ENCODE assay signal across 1 cellular context in the genomic region with DNA sequence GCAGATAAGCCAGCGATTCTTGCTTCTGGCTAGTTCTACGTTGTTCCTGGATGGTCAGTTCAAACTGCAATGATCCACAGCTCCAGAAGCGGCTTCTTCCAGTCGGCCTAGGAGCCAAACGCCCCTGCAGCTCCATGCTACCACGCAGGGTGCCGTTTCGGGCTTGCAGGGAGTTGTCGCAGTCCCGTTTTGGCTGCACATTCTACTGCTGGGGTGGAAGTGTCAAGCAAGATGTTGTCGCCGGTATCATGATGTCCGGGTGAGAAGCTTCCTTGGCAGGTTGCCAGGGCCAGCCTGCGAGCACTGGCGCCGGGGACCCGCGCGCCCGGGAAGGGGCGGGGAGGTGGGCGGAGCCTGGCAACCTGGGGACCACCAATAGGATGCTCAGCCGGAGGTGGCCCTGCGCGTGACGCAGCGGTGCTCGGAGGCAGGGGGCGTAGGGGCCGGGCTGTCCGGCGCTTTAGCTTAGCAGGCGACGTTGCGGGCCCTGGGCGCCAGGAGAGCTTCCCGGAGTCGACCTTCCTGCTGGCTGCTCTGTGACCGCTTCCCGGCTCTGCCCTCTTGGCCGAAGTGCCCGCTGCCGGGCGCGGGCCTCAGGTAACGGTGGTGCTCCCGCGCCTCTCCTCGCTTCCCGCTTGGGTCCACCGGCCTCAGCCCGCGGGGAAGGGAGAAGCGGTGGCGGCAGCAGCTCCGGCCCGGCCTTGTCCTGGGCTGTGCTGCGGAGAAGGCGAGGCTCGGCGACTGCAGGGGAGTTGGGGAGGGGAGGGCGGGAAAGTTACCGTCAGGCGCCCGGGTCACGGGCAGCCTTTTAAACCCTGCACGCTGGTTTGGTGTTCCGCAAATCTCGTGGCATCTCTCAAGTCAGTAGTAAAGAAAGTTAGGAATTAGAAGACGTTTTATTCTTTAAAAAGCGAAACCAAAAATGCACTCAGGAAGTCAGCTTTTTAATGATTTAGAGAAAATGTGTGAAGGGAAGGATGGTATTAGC.
A peak's percentile ranks its signal among the peaks of the same experiment; 100 is the strongest.
TF ChIP-seq lines count a peak whose summit lies in the region.

A gene (plus strand): TSS at position 458 of the 988 bp plus-strand sequence. CDS start 8,888 bp downstream, outside the sequence.

TF ChIP-seq in K562, 482 proteins besides CTCF, POLR2A, EP300 and RAD21 (continued from another document and continues in another):
- TF ChIP-seq, protein P1, sequence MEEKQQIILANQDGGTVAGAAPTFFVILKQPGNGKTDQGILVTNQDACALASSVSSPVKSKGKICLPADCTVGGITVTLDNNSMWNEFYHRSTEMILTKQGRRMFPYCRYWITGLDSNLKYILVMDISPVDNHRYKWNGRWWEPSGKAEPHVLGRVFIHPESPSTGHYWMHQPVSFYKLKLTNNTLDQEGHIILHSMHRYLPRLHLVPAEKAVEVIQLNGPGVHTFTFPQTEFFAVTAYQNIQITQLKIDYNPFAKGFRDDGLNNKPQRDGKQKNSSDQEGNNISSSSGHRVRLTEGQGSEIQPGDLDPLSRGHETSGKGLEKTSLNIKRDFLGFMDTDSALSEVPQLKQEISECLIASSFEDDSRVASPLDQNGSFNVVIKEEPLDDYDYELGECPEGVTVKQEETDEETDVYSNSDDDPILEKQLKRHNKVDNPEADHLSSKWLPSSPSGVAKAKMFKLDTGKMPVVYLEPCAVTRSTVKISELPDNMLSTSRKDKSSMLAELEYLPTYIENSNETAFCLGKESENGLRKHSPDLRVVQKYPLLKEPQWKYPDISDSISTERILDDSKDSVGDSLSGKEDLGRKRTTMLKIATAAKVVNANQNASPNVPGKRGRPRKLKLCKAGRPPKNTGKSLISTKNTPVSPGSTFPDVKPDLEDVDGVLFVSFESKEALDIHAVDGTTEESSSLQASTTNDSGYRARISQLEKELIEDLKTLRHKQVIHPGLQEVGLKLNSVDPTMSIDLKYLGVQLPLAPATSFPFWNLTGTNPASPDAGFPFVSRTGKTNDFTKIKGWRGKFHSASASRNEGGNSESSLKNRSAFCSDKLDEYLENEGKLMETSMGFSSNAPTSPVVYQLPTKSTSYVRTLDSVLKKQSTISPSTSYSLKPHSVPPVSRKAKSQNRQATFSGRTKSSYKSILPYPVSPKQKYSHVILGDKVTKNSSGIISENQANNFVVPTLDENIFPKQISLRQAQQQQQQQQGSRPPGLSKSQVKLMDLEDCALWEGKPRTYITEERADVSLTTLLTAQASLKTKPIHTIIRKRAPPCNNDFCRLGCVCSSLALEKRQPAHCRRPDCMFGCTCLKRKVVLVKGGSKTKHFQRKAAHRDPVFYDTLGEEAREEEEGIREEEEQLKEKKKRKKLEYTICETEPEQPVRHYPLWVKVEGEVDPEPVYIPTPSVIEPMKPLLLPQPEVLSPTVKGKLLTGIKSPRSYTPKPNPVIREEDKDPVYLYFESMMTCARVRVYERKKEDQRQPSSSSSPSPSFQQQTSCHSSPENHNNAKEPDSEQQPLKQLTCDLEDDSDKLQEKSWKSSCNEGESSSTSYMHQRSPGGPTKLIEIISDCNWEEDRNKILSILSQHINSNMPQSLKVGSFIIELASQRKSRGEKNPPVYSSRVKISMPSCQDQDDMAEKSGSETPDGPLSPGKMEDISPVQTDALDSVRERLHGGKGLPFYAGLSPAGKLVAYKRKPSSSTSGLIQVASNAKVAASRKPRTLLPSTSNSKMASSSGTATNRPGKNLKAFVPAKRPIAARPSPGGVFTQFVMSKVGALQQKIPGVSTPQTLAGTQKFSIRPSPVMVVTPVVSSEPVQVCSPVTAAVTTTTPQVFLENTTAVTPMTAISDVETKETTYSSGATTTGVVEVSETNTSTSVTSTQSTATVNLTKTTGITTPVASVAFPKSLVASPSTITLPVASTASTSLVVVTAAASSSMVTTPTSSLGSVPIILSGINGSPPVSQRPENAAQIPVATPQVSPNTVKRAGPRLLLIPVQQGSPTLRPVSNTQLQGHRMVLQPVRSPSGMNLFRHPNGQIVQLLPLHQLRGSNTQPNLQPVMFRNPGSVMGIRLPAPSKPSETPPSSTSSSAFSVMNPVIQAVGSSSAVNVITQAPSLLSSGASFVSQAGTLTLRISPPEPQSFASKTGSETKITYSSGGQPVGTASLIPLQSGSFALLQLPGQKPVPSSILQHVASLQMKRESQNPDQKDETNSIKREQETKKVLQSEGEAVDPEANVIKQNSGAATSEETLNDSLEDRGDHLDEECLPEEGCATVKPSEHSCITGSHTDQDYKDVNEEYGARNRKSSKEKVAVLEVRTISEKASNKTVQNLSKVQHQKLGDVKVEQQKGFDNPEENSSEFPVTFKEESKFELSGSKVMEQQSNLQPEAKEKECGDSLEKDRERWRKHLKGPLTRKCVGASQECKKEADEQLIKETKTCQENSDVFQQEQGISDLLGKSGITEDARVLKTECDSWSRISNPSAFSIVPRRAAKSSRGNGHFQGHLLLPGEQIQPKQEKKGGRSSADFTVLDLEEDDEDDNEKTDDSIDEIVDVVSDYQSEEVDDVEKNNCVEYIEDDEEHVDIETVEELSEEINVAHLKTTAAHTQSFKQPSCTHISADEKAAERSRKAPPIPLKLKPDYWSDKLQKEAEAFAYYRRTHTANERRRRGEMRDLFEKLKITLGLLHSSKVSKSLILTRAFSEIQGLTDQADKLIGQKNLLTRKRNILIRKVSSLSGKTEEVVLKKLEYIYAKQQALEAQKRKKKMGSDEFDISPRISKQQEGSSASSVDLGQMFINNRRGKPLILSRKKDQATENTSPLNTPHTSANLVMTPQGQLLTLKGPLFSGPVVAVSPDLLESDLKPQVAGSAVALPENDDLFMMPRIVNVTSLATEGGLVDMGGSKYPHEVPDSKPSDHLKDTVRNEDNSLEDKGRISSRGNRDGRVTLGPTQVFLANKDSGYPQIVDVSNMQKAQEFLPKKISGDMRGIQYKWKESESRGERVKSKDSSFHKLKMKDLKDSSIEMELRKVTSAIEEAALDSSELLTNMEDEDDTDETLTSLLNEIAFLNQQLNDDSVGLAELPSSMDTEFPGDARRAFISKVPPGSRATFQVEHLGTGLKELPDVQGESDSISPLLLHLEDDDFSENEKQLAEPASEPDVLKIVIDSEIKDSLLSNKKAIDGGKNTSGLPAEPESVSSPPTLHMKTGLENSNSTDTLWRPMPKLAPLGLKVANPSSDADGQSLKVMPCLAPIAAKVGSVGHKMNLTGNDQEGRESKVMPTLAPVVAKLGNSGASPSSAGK (IDR thresholded peaks at IDR 0.05), result peak; percentile 80
- no peak for TF ChIP-seq SRSF7 (optimal IDR thresholded peaks at IDR 0.05; ENCODE audit: low read depth, low read length)
- no peak for TF ChIP-seq BMI1 (IDR thresholded peaks at IDR 0.05; ENCODE audit: low read length)
- TF ChIP-seq GABPB2 (CRISPR knock-in tag; conservative IDR thresholded peaks at IDR 0.05), result no peak
- TF ChIP-seq, protein P2, sequence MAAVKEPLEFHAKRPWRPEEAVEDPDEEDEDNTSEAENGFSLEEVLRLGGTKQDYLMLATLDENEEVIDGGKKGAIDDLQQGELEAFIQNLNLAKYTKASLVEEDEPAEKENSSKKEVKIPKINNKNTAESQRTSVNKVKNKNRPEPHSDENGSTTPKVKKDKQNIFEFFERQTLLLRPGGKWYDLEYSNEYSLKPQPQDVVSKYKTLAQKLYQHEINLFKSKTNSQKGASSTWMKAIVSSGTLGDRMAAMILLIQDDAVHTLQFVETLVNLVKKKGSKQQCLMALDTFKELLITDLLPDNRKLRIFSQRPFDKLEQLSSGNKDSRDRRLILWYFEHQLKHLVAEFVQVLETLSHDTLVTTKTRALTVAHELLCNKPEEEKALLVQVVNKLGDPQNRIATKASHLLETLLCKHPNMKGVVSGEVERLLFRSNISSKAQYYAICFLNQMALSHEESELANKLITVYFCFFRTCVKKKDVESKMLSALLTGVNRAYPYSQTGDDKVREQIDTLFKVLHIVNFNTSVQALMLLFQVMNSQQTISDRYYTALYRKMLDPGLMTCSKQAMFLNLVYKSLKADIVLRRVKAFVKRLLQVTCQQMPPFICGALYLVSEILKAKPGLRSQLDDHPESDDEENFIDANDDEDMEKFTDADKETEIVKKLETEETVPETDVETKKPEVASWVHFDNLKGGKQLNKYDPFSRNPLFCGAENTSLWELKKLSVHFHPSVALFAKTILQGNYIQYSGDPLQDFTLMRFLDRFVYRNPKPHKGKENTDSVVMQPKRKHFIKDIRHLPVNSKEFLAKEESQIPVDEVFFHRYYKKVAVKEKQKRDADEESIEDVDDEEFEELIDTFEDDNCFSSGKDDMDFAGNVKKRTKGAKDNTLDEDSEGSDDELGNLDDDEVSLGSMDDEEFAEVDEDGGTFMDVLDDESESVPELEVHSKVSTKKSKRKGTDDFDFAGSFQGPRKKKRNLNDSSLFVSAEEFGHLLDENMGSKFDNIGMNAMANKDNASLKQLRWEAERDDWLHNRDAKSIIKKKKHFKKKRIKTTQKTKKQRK (IDR thresholded peaks at IDR 0.05; ENCODE audit: borderline replicate concordance, low read depth, low read length), result no peak
- peak; percentile 77; the same call in 1 of the 2 replicates for TF ChIP-seq RBM34 (IDR thresholded peaks at IDR 0.05; ENCODE audit: borderline replicate concordance, insufficient read depth, low read length)
- TF ChIP-seq ZNF263 (CRISPR knock-in tag; IDR thresholded peaks at IDR 0.05; ENCODE audit: borderline replicate concordance), result peak; percentile 89
- TF ChIP-seq ARID1B (IDR thresholded peaks at IDR 0.05), result peak; percentile 51; the same call in 1 of the 2 replicates
- TF ChIP-seq MED1 (CRISPR knock-in tag; IDR thresholded peaks at IDR 0.05; ENCODE audit: borderline replicate concordance), result no peak
- TF ChIP-seq ZFP30 (CRISPR knock-in tag; IDR thresholded peaks at IDR 0.05; ENCODE audit: borderline replicate concordance), result no peak
- TF ChIP-seq CC2D1A (IDR thresholded peaks at IDR 0.05), result no peak
- TF ChIP-seq, protein P3, sequence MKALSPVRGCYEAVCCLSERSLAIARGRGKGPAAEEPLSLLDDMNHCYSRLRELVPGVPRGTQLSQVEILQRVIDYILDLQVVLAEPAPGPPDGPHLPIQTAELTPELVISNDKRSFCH (CRISPR knock-in tag; IDR thresholded peaks at IDR 0.05), result no peak
- TF ChIP-seq, protein P3 (tag; IDR thresholded peaks at IDR 0.05), result 0 out of 2 replicates have a peak, but pooled peaks have one; percentile 63
- TF ChIP-seq, protein P4, sequence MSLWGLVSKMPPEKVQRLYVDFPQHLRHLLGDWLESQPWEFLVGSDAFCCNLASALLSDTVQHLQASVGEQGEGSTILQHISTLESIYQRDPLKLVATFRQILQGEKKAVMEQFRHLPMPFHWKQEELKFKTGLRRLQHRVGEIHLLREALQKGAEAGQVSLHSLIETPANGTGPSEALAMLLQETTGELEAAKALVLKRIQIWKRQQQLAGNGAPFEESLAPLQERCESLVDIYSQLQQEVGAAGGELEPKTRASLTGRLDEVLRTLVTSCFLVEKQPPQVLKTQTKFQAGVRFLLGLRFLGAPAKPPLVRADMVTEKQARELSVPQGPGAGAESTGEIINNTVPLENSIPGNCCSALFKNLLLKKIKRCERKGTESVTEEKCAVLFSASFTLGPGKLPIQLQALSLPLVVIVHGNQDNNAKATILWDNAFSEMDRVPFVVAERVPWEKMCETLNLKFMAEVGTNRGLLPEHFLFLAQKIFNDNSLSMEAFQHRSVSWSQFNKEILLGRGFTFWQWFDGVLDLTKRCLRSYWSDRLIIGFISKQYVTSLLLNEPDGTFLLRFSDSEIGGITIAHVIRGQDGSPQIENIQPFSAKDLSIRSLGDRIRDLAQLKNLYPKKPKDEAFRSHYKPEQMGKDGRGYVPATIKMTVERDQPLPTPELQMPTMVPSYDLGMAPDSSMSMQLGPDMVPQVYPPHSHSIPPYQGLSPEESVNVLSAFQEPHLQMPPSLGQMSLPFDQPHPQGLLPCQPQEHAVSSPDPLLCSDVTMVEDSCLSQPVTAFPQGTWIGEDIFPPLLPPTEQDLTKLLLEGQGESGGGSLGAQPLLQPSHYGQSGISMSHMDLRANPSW (CRISPR knock-in tag; IDR thresholded peaks at IDR 0.05), result no peak
- no peak for TF ChIP-seq MTA2 (IDR thresholded peaks at IDR 0.05; ENCODE audit: low read depth)
- peak; percentile 93 for TF ChIP-seq HNRNPL (IDR thresholded peaks at IDR 0.05; ENCODE audit: low read depth, low read length)
